Comparison of ENCODE assay signal across 19 cellular contexts in genomic region chr2:20609995-20610357, GRCh38. TPM values are rescaled to one million over a fixed set of nuclear protein-coding genes. Genes with fewer than 3 reads are reported as not detected.
DNase-seq lines count a peak whose midpoint lies in the region; TF ChIP-seq lines count a peak whose summit lies in the region.
"Had no signal": no experiment of that assay in that cellular context is flagged by ENCODE, and none has a peak within 500 bp of the region (broad histone marks: within the 10 kb centered on the region; RNA-seq: fewer than 3 reads in every experiment).

No MANE protein-coding gene starts in this region.

- WGBS in transverse colon (ENCODE audit: low coverage in 1 of 2), 2 donors, result 51 to 60% methylated on average over 4 of the region's 4 CpGs

- no peaks in the 10 kb centered on the region for H4K20me1 ChIP-seq in osteoblast (ENCODE audit: insufficient read depth, low read length)

- H3K27me3 ChIP-seq in WERI-Rb-1 (ENCODE audit: insufficient read depth, low read depth, severe bottlenecking), result no peaks in the 10 kb centered on the region
- no peaks in the 10 kb centered on the region for H3K27me3 ChIP-seq in osteoblast (ENCODE audit: insufficient read depth, low read length)
- no peaks in the 10 kb centered on the region for H3K27me3 ChIP-seq in transverse colon
- no peaks in the 10 kb centered on the region for H3K27me3 ChIP-seq in effector memory CD4-positive, alpha-beta T cell (replicated peaks; ENCODE audit: control insufficient read depth, insufficient read depth, low read length, poor library complexity, severe bottlenecking)
- H3K27me3 ChIP-seq: SJSA1 had no signal

- H3K4me1 ChIP-seq in osteoblast (ENCODE audit: insufficient read depth, low read length), result peaks cover 40% of the 10 kb centered on the region
- peaks cover 29 to 54% (median 42%) of the 10 kb centered on the region in 4 donors for H3K4me1 ChIP-seq in transverse colon
- H3K4me1 ChIP-seq in effector memory CD4-positive, alpha-beta T cell (ENCODE audit: control insufficient read depth, insufficient read depth, low read length, poor library complexity, severe bottlenecking), result no peaks in the 10 kb centered on the region

- H3K9me3 ChIP-seq in WERI-Rb-1 (ENCODE audit: severe bottlenecking), result peaks cover 8% of the 10 kb centered on the region
- H3K9me3 ChIP-seq in osteoblast (ENCODE audit: low read depth, low read length), result no peaks in the 10 kb centered on the region
- peaks cover 0 to 3% of the 10 kb centered on the region in 2 donors for H3K9me3 ChIP-seq in transverse colon
- H3K9me3 ChIP-seq in effector memory CD4-positive, alpha-beta T cell (ENCODE audit: control insufficient read depth, low read length), result no peaks in the 10 kb centered on the region
- H3K9me3 ChIP-seq: SJSA1 had no signal

- no peak overlapping the region for H3K4me3 ChIP-seq in WERI-Rb-1 (ENCODE audit: low read depth, low read length)
- no peak overlapping the region for H3K4me3 ChIP-seq in osteoblast (ENCODE audit: insufficient read depth, low read length)
- H3K4me3 ChIP-seq in transverse colon, result no peak overlapping the region
- no peak overlapping the region for H3K4me3 ChIP-seq in effector memory CD4-positive, alpha-beta T cell (ENCODE audit: insufficient read depth, low read depth, low read length, poor library complexity, severe bottlenecking)
- H3K4me3 ChIP-seq: GM23248, lung, SJSA1 had no signal

- H3K27ac Mint-ChIP-seq in glutamatergic neuron (ENCODE audit: unreplicated experiment), result no peak overlapping the region
- H3K27ac Mint-ChIP-seq in activated T-cell treated with anti-CD3 and anti-CD28 coated beads, Interleukin-2, amount 50 U/mL, for 24 hours, result no peak overlapping the region
- H3K27ac Mint-ChIP-seq: activated CD4-positive, alpha-beta T cell treated with anti-CD3 and anti-CD28 coated beads, Interleukin-2, amount 10 ng/mL, durations not matched to agents 24 days and 14 days; activated naive CD8-positive, alpha-beta T cell treated with anti-CD3 and anti-CD28 coated beads, Interleukin-2, amount 10 ng/mL, durations not matched to agents 7 days and 5 days; CD4-positive, CD25-positive, alpha-beta regulatory T cell; T-helper 1 cell treated with Interleukin-12 subunit alpha and Interleukin-12 subunit beta and Interleukin-4 antibody, amounts not matched to agents 30 μg/mL and 1 μg/mL, for 36 hours had no signal

- peak; percentile 5 for DNase-seq in WERI-Rb-1
- DNase-seq in glutamatergic neuron, result peak; percentile 4
- no peak for DNase-seq in osteoblast (ENCODE audit: insufficient read length, low spot score, missing footprints)
- DNase-seq in transverse colon, result no peak
- no peak for DNase-seq in cortex of kidney (lab: John Stamatoyannopoulos, UW)
- no peak for DNase-seq in activated T-cell treated with anti-CD3 and anti-CD28 coated beads, Interleukin-2, amount 50 U/mL, for 24 hours
- DNase-seq in effector memory CD4-positive, alpha-beta T cell, result no peak
- DNase-seq: activated CD4-positive, alpha-beta T cell treated with anti-CD3 and anti-CD28 coated beads, Interleukin-2, amount 10 ng/mL, durations not matched to agents 24 days and 14 days; activated naive CD8-positive, alpha-beta T cell treated with anti-CD3 and anti-CD28 coated beads, Interleukin-2, amount 10 ng/mL, durations not matched to agents 7 days and 5 days; CD4-positive, CD25-positive, alpha-beta regulatory T cell; NCI-H2107; NCI-H510A; stimulated activated CD4-positive, alpha-beta T cell treated with anti-CD3 and anti-CD28 coated beads, Interleukin-12 subunit alpha, Interleukin-12 subunit beta, amount 100 ng/mL, for 4 hours; stimulated activated CD4-positive, alpha-beta T cell treated with anti-CD3 and anti-CD28 coated beads, Interleukin-4, amount 100 ng/mL, for 4 hours; stimulated activated naive CD8-positive, alpha-beta T cell treated with anti-CD3 and anti-CD28 coated beads, Interleukin-15, Interleukin-2, amounts not matched to agents 100 U/mL and 50 U/mL, for 24 hours had no signal

- intact Hi-C loops in transverse colon (cut with DNase I; ENCODE audit: low total_unique reads), result no loop called here

- H3K4me1 Mint-ChIP-seq in glutamatergic neuron (ENCODE audit: low read depth, unreplicated experiment), result peaks cover 12% of the 10 kb centered on the region
- no peaks in the 10 kb centered on the region for H3K4me1 Mint-ChIP-seq in activated T-cell treated with anti-CD3 and anti-CD28 coated beads, Interleukin-2, amount 50 U/mL, for 24 hours (ENCODE audit: low read depth)
- H3K4me1 Mint-ChIP-seq: activated CD4-positive, alpha-beta T cell treated with anti-CD3 and anti-CD28 coated beads, Interleukin-2, amount 10 ng/mL, durations not matched to agents 24 days and 14 days; activated naive CD8-positive, alpha-beta T cell treated with anti-CD3 and anti-CD28 coated beads, Interleukin-2, amount 10 ng/mL, durations not matched to agents 7 days and 5 days; CD4-positive, CD25-positive, alpha-beta regulatory T cell had no signal

- H3K27me3 Mint-ChIP-seq in glutamatergic neuron (ENCODE audit: unreplicated experiment), result peaks cover 5% of the 10 kb centered on the region
- no peaks in the 10 kb centered on the region for H3K27me3 Mint-ChIP-seq in activated T-cell treated with anti-CD3 and anti-CD28 coated beads, Interleukin-2, amount 50 U/mL, for 24 hours
- H3K27me3 Mint-ChIP-seq: activated CD4-positive, alpha-beta T cell treated with anti-CD3 and anti-CD28 coated beads, Interleukin-2, amount 10 ng/mL, durations not matched to agents 24 days and 14 days; CD4-positive, CD25-positive, alpha-beta regulatory T cell had no signal

- H3K4me2 ChIP-seq in osteoblast (ENCODE audit: insufficient read depth, low read length), result no peak overlapping the region

- no peak for TF ChIP-seq EP300 in transverse colon (IDR thresholded peaks at IDR 0.05; ENCODE audit: low read depth)

- in situ Hi-C loops in transverse colon (cut with MboI; ENCODE audit: low pct_ligation_motif_present in 1 of 4, low pct_unique_long_range_greater_than_20kb in 1 of 4, low sequenced_read_pairs in 3 of 4), result no loop called here

- no peak overlapping the region for H3K4me3 Mint-ChIP-seq in glutamatergic neuron (ENCODE audit: unreplicated experiment)
- H3K4me3 Mint-ChIP-seq in activated T-cell treated with anti-CD3 and anti-CD28 coated beads, Interleukin-2, amount 50 U/mL, for 24 hours, result no peak overlapping the region
- H3K4me3 Mint-ChIP-seq: activated CD4-positive, alpha-beta T cell treated with anti-CD3 and anti-CD28 coated beads, Interleukin-2, amount 10 ng/mL, durations not matched to agents 24 days and 14 days; activated naive CD8-positive, alpha-beta T cell treated with anti-CD3 and anti-CD28 coated beads, Interleukin-2, amount 10 ng/mL, durations not matched to agents 7 days and 5 days; CD4-positive, CD25-positive, alpha-beta regulatory T cell; T-helper 1 cell treated with Interleukin-12 subunit alpha and Interleukin-12 subunit beta and Interleukin-4 antibody, amounts not matched to agents 30 μg/mL and 1 μg/mL, for 36 hours had no signal

- no peak for TF ChIP-seq CTCF in WERI-Rb-1 (IDR thresholded peaks at IDR 0.05; ENCODE audit: low read depth, low read length)
- no peak for TF ChIP-seq CTCF in glutamatergic neuron (IDR thresholded peaks at IDR 0.05; ENCODE audit: partially characterized antibody, unreplicated experiment)
- no peak for TF ChIP-seq CTCF in osteoblast (IDR thresholded peaks at IDR 0.05; ENCODE audit: extremely low read depth, low read depth, low read length)
- TF ChIP-seq CTCF in transverse colon (IDR thresholded peaks at IDR 0.05), result no peak

- H3K9me3 Mint-ChIP-seq in glutamatergic neuron (ENCODE audit: unreplicated experiment), result peaks cover 9% of the 10 kb centered on the region
- peaks cover 3% of the 10 kb centered on the region for H3K9me3 Mint-ChIP-seq in activated T-cell treated with anti-CD3 and anti-CD28 coated beads, Interleukin-2, amount 50 U/mL, for 24 hours
- H3K9me3 Mint-ChIP-seq: activated naive CD8-positive, alpha-beta T cell treated with anti-CD3 and anti-CD28 coated beads, Interleukin-2, amount 10 ng/mL, durations not matched to agents 7 days and 5 days; T-helper 1 cell treated with Interleukin-12 subunit alpha and Interleukin-12 subunit beta and Interleukin-4 antibody, amounts not matched to agents 30 μg/mL and 1 μg/mL, for 36 hours had no signal

- H3K36me3 ChIP-seq in WERI-Rb-1 (no peaks in the 10 kb centered on the region), osteoblast (ENCODE audit: insufficient read depth, low read length) (no peaks in the 10 kb centered on the region), transverse colon (no peaks in the 10 kb centered on the region)
- no peaks in the 10 kb centered on the region for H3K36me3 ChIP-seq in effector memory CD4-positive, alpha-beta T cell (ENCODE audit: control insufficient read depth, insufficient read depth, low read length)
- H3K36me3 ChIP-seq: SJSA1 had no signal

- H3K27ac ChIP-seq in WERI-Rb-1 (no peak overlapping the region), osteoblast (ENCODE audit: low read depth, low read length) (peak overlapping the region; percentile 81), transverse colon (peak overlapping the region; percentile 74 to 91 (median 82))
- H3K27ac ChIP-seq in effector memory CD4-positive, alpha-beta T cell (ENCODE audit: insufficient read depth, low read length, poor library complexity, severe bottlenecking), result no peak overlapping the region
- H3K27ac ChIP-seq: GM23248, SJSA1 had no signal

- peaks cover 13% of the 10 kb centered on the region for H3K36me3 Mint-ChIP-seq in glutamatergic neuron (ENCODE audit: unreplicated experiment)
- peaks cover 4% of the 10 kb centered on the region for H3K36me3 Mint-ChIP-seq in activated T-cell treated with anti-CD3 and anti-CD28 coated beads, Interleukin-2, amount 50 U/mL, for 24 hours (ENCODE audit: low read depth)
- H3K36me3 Mint-ChIP-seq: activated naive CD8-positive, alpha-beta T cell treated with anti-CD3 and anti-CD28 coated beads, Interleukin-2, amount 10 ng/mL, durations not matched to agents 7 days and 5 days had no signal

- H3K79me2 ChIP-seq in osteoblast (ENCODE audit: insufficient read depth, low read length), result no peaks in the 10 kb centered on the region

- H2AFZ ChIP-seq in osteoblast (ENCODE audit: low read length), result no peak overlapping the region
- H2AFZ ChIP-seq: GM23248 had no signal

- TF ChIP-seq POLR2A in transverse colon (IDR thresholded peaks at IDR 0.05), result no peak

RNA-seq across cellular contexts. Expression of gene HS1BP3, which starts 40.9 kb away (rescaled TPM):
- total RNA-seq in glutamatergic neuron (ENCODE audit: unreplicated experiment) (23.8 TPM), osteoblast (47.4 and 47.8 TPM in 2 replicates), transverse colon (10 to 100 TPM; 29.5 to 44.2 (median 33.1) TPM)

RNA-seq across cellular contexts. Expression of gene GDF7, which starts 57.0 kb away (rescaled TPM):
- total RNA-seq in glutamatergic neuron (ENCODE audit: unreplicated experiment), result not detected
- total RNA-seq in osteoblast, result under 0.01 TPM in 1 of 2 replicates, not detected in the other
- 1 to 10 TPM in 1 of 4 donors, under 1 TPM in 3; 0.20 to 1.1 (median 0.58) TPM for total RNA-seq in transverse colon
- total RNA-seq: activated naive CD8-positive, alpha-beta T cell treated with anti-CD3 and anti-CD28 coated beads, Interleukin-2, amount 10 ng/mL, durations not matched to agents 7 days and 5 days; GM23248 had no signal

Comparison
In these comparisons a context has a peak if more than half of its experiments do, and no peak if none do; other contexts are left out.
1. DNase-seq: peak in WERI-Rb-1 (single experiment) and glutamatergic neuron (single experiment); none in osteoblast (single experiment), transverse colon (single experiment), cortex of kidney (single experiment), activated T-cell treated with anti-CD3 and anti-CD28 coated beads, Interleukin-2, amount 50 U/mL, for 24 hours (single experiment) and effector memory CD4-positive, alpha-beta T cell (0 of 3).
2. H3K27ac ChIP-seq: peak in osteoblast (single experiment) and transverse colon (4 of 4); none in WERI-Rb-1 (single experiment) and effector memory CD4-positive, alpha-beta T cell (single experiment).